ENCODE assay signal across 8 cellular contexts in genomic region chr17:28896491-28896883, GRCh38. TPM values are rescaled to one million over a fixed set of nuclear protein-coding genes. Genes with fewer than 3 reads are reported as not detected.
DNase-seq lines count a peak whose midpoint lies in the region; ATAC-seq, FAIRE-seq and TF ChIP-seq lines count a peak whose summit lies in the region.

No MANE protein-coding gene starts in this region.

- TF ChIP-seq EP300 in tibial nerve (IDR thresholded peaks at IDR 0.05), result no peak

- H3K27me3 Mint-ChIP-seq in activated T-cell treated with anti-CD3 and anti-CD28 coated beads, Interleukin-2, amount 50 U/mL, for 72 hours (ENCODE audit: low read depth), result no peaks in the 10 kb centered on the region

- no peak for ATAC-seq in activated T-cell treated with anti-CD3 and anti-CD28 coated beads, Interleukin-2, amount 50 U/mL, for 72 hours (replicated peaks in 1 of 2)
- ATAC-seq in HG03469 (IDR thresholded peaks at IDR 0.05; ENCODE audit: unreplicated experiment), result no peak
- no peak for ATAC-seq in GM21367 (IDR thresholded peaks at IDR 0.05; ENCODE audit: unreplicated experiment)

- H3K36me3 Mint-ChIP-seq in activated T-cell treated with anti-CD3 and anti-CD28 coated beads, Interleukin-2, amount 50 U/mL, for 72 hours (ENCODE audit: insufficient read depth in 2 of 2), result peaks cover 7 to 22% of the 10 kb centered on the region in 2 donors

- peak overlapping the region; percentile 98 for H3K27ac Mint-ChIP-seq in activated T-cell treated with anti-CD3 and anti-CD28 coated beads, Interleukin-2, amount 50 U/mL, for 72 hours

- peaks cover 0 to 65% (median 39%) of the 10 kb centered on the region in 4 donors for H3K4me1 ChIP-seq in tibial nerve

- peaks cover 76% of the 10 kb centered on the region for H3K4me1 Mint-ChIP-seq in activated T-cell treated with anti-CD3 and anti-CD28 coated beads, Interleukin-2, amount 50 U/mL, for 72 hours (ENCODE audit: low read depth)

- H3K9me3 ChIP-seq in tibial nerve, result no peaks in the 10 kb centered on the region

- peaks cover 0 to 2% of the 10 kb centered on the region in 2 donors for H3K9me3 Mint-ChIP-seq in activated T-cell treated with anti-CD3 and anti-CD28 coated beads, Interleukin-2, amount 50 U/mL, for 72 hours

- no peak for TF ChIP-seq POLR2A in lower leg skin (IDR thresholded peaks at IDR 0.05)
- TF ChIP-seq POLR2A in tibial nerve (IDR thresholded peaks at IDR 0.05), result no peak
- TF ChIP-seq POLR2A in H54 (IDR thresholded peaks at IDR 0.05; ENCODE audit: low read depth, low read length), result no peak

- DNase-seq in activated T-cell treated with anti-CD3 and anti-CD28 coated beads, Interleukin-2, amount 50 U/mL, for 72 hours, result no peak
- DNase-seq in activated T-cell treated with anti-CD3 and anti-CD28 coated beads for 4 hours (no peak), lower leg skin (ENCODE audit: low spot score in 2 of 2) (no peak), tibial nerve (ENCODE audit: low spot score in 2 of 2) (no peak), H54 (ENCODE audit: insufficient read length, low spot score) (no peak)

- H3K4me3 ChIP-seq in lower leg skin (ENCODE audit: low read depth, poor library complexity, severe bottlenecking) (peak overlapping the region; percentile 83), tibial nerve (peak overlapping the region; percentile 66 to 98 (median 80))

- WGBS in lower leg skin, 2 donors, result 7 to 17% methylated on average over 5 of the region's 5 CpGs
- whole genome bisulfite sequencing in tibial nerve, 2 donors, result 2 to 6% methylated on average over 5 of the region's 5 CpGs

- peak overlapping the region; percentile 91 for H3K27ac ChIP-seq in angular gyrus (ENCODE audit: low read depth, low read length)
- H3K27ac ChIP-seq in tibial nerve, result peak overlapping the region; percentile 70 to 99 (median 93)

- intact Hi-C loops in lower leg skin (cut with DNase I; ENCODE audit: low total_unique reads), result no loop called here

- TF ChIP-seq CTCF in lower leg skin (IDR thresholded peaks at IDR 0.05) (no peak), tibial nerve (IDR thresholded peaks at IDR 0.05) (no peak)

- no peak for FAIRE-seq in H54 (lab: Jason Lieb, UNC)

- H3K4me3 Mint-ChIP-seq in activated T-cell treated with anti-CD3 and anti-CD28 coated beads, Interleukin-2, amount 50 U/mL, for 72 hours, result peak overlapping the region; percentile 95 to 99

- H3K27me3 ChIP-seq in tibial nerve, result no peaks in the 10 kb centered on the region

- peaks cover 0 to 10% (median 0%) of the 10 kb centered on the region in 3 donors for H3K36me3 ChIP-seq in tibial nerve

RNA-seq across cellular contexts. Expression of gene FLOT2, which starts 1.0 kb away (rescaled TPM):
- total RNA-seq in activated T-cell treated with anti-CD3 and anti-CD28 coated beads, Interleukin-2, amount 50 U/mL, for 72 hours, result 100 to 1,000 TPM; 138 to 141 TPM
- 100 to 1,000 TPM in 1 of 4 donors, 10 to 100 TPM in 3; 38.7 to 117 (median 45.6) TPM for total RNA-seq in lower leg skin
- 10 to 100 TPM; 54.8 to 84.9 (median 65.2) TPM for total RNA-seq in tibial nerve

RNA-seq across cellular contexts. Expression of gene DHRS13, which starts 6.4 kb away (rescaled TPM):
- 10 to 100 TPM; 21.3 to 25.3 TPM for total RNA-seq in activated T-cell treated with anti-CD3 and anti-CD28 coated beads, Interleukin-2, amount 50 U/mL, for 72 hours
- total RNA-seq in lower leg skin, result 10 to 100 TPM; 19.2 to 22.9 (median 19.5) TPM
- 10 to 100 TPM in 1 of 4 donors, 1 to 10 TPM in 3; 2.4 to 21.9 (median 8.8) TPM for total RNA-seq in tibial nerve

RNA-seq across cellular contexts. Expression of gene ERAL1, which starts 41.7 kb away (rescaled TPM):
- total RNA-seq in activated T-cell treated with anti-CD3 and anti-CD28 coated beads, Interleukin-2, amount 50 U/mL, for 72 hours, result 10 to 100 TPM; 48.6 to 68.1 TPM
- total RNA-seq in lower leg skin (10 to 100 TPM; 39.4 to 45.2 (median 41.6) TPM), tibial nerve (10 to 100 TPM; 26.4 to 52.8 (median 36.2) TPM)

RNA-seq across cellular contexts. Expression of gene FAM222B, which starts 53.9 kb away (rescaled TPM):
- total RNA-seq in activated T-cell treated with anti-CD3 and anti-CD28 coated beads, Interleukin-2, amount 50 U/mL, for 72 hours, result 10 to 100 TPM; 20.9 to 26.5 TPM
- total RNA-seq in lower leg skin, result 10 to 100 TPM; 10.7 to 18.0 (median 12.0) TPM
- total RNA-seq in tibial nerve, result 10 to 100 TPM in 2 of 4 donors, 1 to 10 TPM in 2; 6.1 to 17.1 (median 11.4) TPM

RNA-seq across cellular contexts. Expression of gene PHF12, which starts 54.8 kb away (rescaled TPM):
- total RNA-seq in activated T-cell treated with anti-CD3 and anti-CD28 coated beads, Interleukin-2, amount 50 U/mL, for 72 hours, result 10 to 100 TPM; 67.7 to 81.6 TPM
- total RNA-seq in lower leg skin (10 to 100 TPM; 24.4 to 52.9 (median 42.7) TPM), tibial nerve (10 to 100 TPM; 45.7 to 95.1 (median 49.6) TPM)
